In the genomic region with DNA sequence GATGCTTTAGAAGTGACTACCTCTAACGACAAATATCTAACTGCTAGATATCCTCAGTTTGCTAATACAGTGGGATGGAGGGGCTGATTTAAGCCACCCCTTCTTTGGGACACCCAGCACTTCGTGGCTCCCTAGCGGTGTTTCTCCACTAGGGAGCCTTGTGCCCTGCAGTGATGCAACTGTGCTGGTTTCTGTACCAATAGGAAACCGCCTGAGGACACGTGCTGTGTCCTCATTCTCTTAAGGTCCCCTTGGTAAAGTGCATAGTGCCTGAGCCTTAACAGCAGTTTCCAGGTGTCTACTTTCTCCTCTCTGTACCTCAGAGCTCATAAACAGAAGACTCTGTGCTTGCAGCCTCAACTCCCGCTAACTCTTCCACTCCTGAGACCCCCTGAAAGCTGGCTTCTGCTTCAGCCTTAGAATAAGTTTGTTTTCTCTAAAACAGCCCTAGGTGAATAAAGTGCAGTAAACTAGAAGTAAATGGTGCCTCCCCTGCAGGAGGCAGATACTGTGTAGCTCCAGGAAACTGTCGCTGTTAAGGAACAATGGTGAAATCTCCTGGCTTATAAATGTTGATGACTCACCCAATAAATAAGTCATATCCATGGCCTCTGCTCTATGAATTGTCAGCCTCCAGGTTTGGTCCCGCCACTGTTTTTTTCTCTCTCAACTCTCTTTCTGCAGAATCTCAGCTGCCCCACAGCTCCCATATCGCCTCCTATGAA, we compare ENCODE assay signal across 11 cellular contexts.
DNase-seq lines count a peak whose midpoint lies in the region; ATAC-seq and TF ChIP-seq lines count a peak whose summit lies in the region.
"Had no signal": no experiment of that assay in that cellular context is flagged by ENCODE, and none has a peak within 500 bp of the region (broad histone marks: within the 10 kb centered on the region; RNA-seq: fewer than 3 reads in every experiment).

No MANE protein-coding gene starts in this region.

- TF ChIP-seq CTCF in GM12865 (IDR thresholded peaks at IDR 0.05; ENCODE audit: insufficient read depth, low read depth, low read length, missing control alignments) (no peak), prostate gland (IDR thresholded peaks at IDR 0.05) (no peak)

- POLR2A ChIA-PET in naive thymus-derived CD8-positive, alpha-beta T cell (lab: Charles Lee) = interaction anchor here (0.8 to 1.1 kb wide), 2 partner anchors 9 to 25 kb away, joined by 3 to 5 read pairs; no protein-coding TSS in a partner anchor

- no peaks in the 10 kb centered on the region for H3K36me3 ChIP-seq in prostate gland

- DNase-seq in GM12865 (ENCODE audit: low read depth) (peak; percentile 11), NCI-H69 (lab: John Stamatoyannopoulos, UW) (peak; percentile 40), dermis blood vessel endothelial cell (peak; percentile 83), prostate gland (ENCODE audit: low spot score) (peak; percentile 27), left cardiac atrium (no peak), NCI-H2196 (lab: John Stamatoyannopoulos, UW; ENCODE audit: unreplicated experiment) (no peak), Right ventricle myocardium inferior (ENCODE audit: missing footprints) (no peak)
- no peak for DNase-seq in naive thymus-derived CD8-positive, alpha-beta T cell
- DNase-seq: activated effector memory CD4-positive, alpha-beta T cell treated with Interleukin-2 at 50 U/mL for 16 hours; effector CD8-positive, alpha-beta T cell had no signal

- no peaks in the 10 kb centered on the region for H3K4me1 ChIP-seq in prostate gland (replicated peaks)

- peaks cover 0 to 10% (median 3%) of the 10 kb centered on the region in 9 donors for H3K9me3 Mint-ChIP-seq in naive thymus-derived CD8-positive, alpha-beta T cell

- peaks cover 19 to 29% (median 21%) of the 10 kb centered on the region in 4 donors for H3K4me1 Mint-ChIP-seq in naive thymus-derived CD8-positive, alpha-beta T cell

- peaks cover 25 to 44% (median 28%) of the 10 kb centered on the region in 3 donors for H3K36me3 Mint-ChIP-seq in naive thymus-derived CD8-positive, alpha-beta T cell

- no peak overlapping the region for H3K27ac ChIP-seq in prostate gland

- no peak for ATAC-seq in naive thymus-derived CD8-positive, alpha-beta T cell
- ATAC-seq in left cardiac atrium (no peak), Right ventricle myocardium inferior (no peak)

- H3K27me3 Mint-ChIP-seq in naive thymus-derived CD8-positive, alpha-beta T cell = peaks cover 0 to 6% (median 0%) of the 10 kb centered on the region in 5 donors

- H3K4me3 ChIP-seq in GM12865 (ENCODE audit: low read depth, low read length) (no peak overlapping the region), prostate gland (no peak overlapping the region)

- no peaks in the 10 kb centered on the region for H3K9me3 ChIP-seq in prostate gland

- no peak overlapping the region for H3K4me3 Mint-ChIP-seq in naive thymus-derived CD8-positive, alpha-beta T cell
- H3K4me3 Mint-ChIP-seq: T-helper 2 cell treated with Interferon-gamma antibody and Interleukin-4, amounts not matched to agents 5 μg/mL and 100 μg/mL, for 36 hours had no signal

- intact Hi-C loops in prostate gland (cut with DNase I) (no loop called here), left cardiac atrium (cut with DNase I) (no loop called here), Right ventricle myocardium inferior (cut with DNase I) (no loop called here)

- peak overlapping the region in 5 of 10 donors; percentile 3 to 86 (median 82) for H3K27ac Mint-ChIP-seq in naive thymus-derived CD8-positive, alpha-beta T cell
- H3K27ac Mint-ChIP-seq: T-helper 2 cell treated with Interferon-gamma antibody and Interleukin-4, amounts not matched to agents 5 μg/mL and 100 μg/mL, for 36 hours had no signal

- H3K27me3 ChIP-seq in prostate gland (replicated peaks; ENCODE audit: insufficient read depth) = no peaks in the 10 kb centered on the region

- WGBS in prostate gland = 53% methylated on average over 9 of the region's 9 CpGs

- TF ChIP-seq POLR2A in prostate gland (IDR thresholded peaks at IDR 0.05) = no peak

Comparison
In these comparisons a context has a peak if more than half of its experiments do, and no peak if none do; other contexts are left out.
1. DNase-seq: peak in GM12865 (single experiment), NCI-H69 (single experiment), dermis blood vessel endothelial cell (single experiment) and prostate gland (single experiment); none in naive thymus-derived CD8-positive, alpha-beta T cell (0 of 10), left cardiac atrium (single experiment), NCI-H2196 (single experiment) and Right ventricle myocardium inferior (single experiment).